Comparison of ENCODE assay signal across 14 cellular contexts in genomic region chr19:47637550-47637949, GRCh38. TPM values are rescaled to one million over a fixed set of nuclear protein-coding genes. Genes with fewer than 3 reads are reported as not detected.
DNase-seq lines count a peak whose midpoint lies in the region; ATAC-seq and TF ChIP-seq lines count a peak whose summit lies in the region.
"Had no signal": no experiment of that assay in that cellular context is flagged by ENCODE, and none has a peak within 500 bp of the region (broad histone marks: within the 10 kb centered on the region; RNA-seq: fewer than 3 reads in every experiment).

No MANE protein-coding gene starts in this region.

- peak overlapping the region; percentile 75 for H3K27ac Mint-ChIP-seq in dendritic cell treated with granulocyte-macrophage colony-stimulating factor and Interleukin-4, amounts not matched to agents 40 ng/mL and 50 ng/mL, for 4 days
- H3K27ac Mint-ChIP-seq in natural killer cell: peak overlapping the region; percentile 85 to 89
- peak overlapping the region in 1 of 9 donors; percentile 47 for H3K27ac Mint-ChIP-seq in naive thymus-derived CD4-positive, alpha-beta T cell
- H3K27ac Mint-ChIP-seq: B cell had no signal

- CTCF ChIA-PET in A673 (lab: Charles Lee): no interaction called here
- CTCF ChIA-PET in naive thymus-derived CD4-positive, alpha-beta T cell (lab: Charles Lee): interaction anchor here (0.6 to 0.7 kb wide), 2 partner anchors 32 to 255 kb away, joined by 3 to 4 read pairs; no protein-coding TSS in a partner anchor

- ATAC-seq in natural killer cell: peak; percentile 52 to 89 (median 67)
- no peak for ATAC-seq in naive thymus-derived CD4-positive, alpha-beta T cell

- H2AFZ ChIP-seq in MM.1S (ENCODE audit: low read length): no peak overlapping the region

- H3K4me2 ChIP-seq in MM.1S (ENCODE audit: low read depth, low read length): no peak overlapping the region

- H3K9me2 ChIP-seq in MM.1S (replicated peaks; ENCODE audit: insufficient read depth, low read length): no peaks in the 10 kb centered on the region

- H3K4me1 ChIP-seq in A673 (ENCODE audit: insufficient read depth, low read length, poor library complexity, severe bottlenecking) (peaks cover 8% of the 10 kb centered on the region), MM.1S (ENCODE audit: low read length) (no peaks in the 10 kb centered on the region)
- no peaks in the 10 kb centered on the region for H3K4me1 ChIP-seq in naive thymus-derived CD4-positive, alpha-beta T cell (ENCODE audit: control insufficient read depth in 2 of 2, insufficient read depth in 2 of 2, low read length in 2 of 2)

- POLR2A ChIA-PET in A673 (lab: Charles Lee; ENCODE audit: low non-redundant PET): no interaction called here
- POLR2A ChIA-PET in naive thymus-derived CD4-positive, alpha-beta T cell (lab: Charles Lee): no interaction called here

- H3K27me3 ChIP-seq in A673 (replicated peaks; ENCODE audit: insufficient read depth, low read depth, low read length, poor library complexity) (no peaks in the 10 kb centered on the region), MM.1S (replicated peaks; ENCODE audit: insufficient read depth, low read length) (no peaks in the 10 kb centered on the region)
- no peaks in the 10 kb centered on the region for H3K27me3 ChIP-seq in naive thymus-derived CD4-positive, alpha-beta T cell (ENCODE audit: control insufficient read depth in 2 of 2, insufficient read depth in 2 of 2, low read length in 2 of 2)

- H3K9ac ChIP-seq in MM.1S (ENCODE audit: low read length): no peak overlapping the region

- TF ChIP-seq CTCF in A673 (conservative IDR thresholded peaks at IDR 0.05; ENCODE audit: low read depth, low read length) (no peak), natural killer cell (IDR thresholded peaks at IDR 0.05) (no peak), MM.1S (IDR thresholded peaks at IDR 0.05; ENCODE audit: low read length) (no peak)

- peaks cover 16% of the 10 kb centered on the region; the same call in 1 of the 2 replicates for H3K79me2 ChIP-seq in MM.1S (ENCODE audit: low read length)

- H4K20me1 ChIP-seq in MM.1S (ENCODE audit: insufficient read depth, low read length): no peaks in the 10 kb centered on the region

- H3K9me3 ChIP-seq in A673 (ENCODE audit: low read depth, low read length, poor library complexity, severe bottlenecking): no peaks in the 10 kb centered on the region
- no peaks in the 10 kb centered on the region for H3K9me3 ChIP-seq in naive thymus-derived CD4-positive, alpha-beta T cell (ENCODE audit: control insufficient read depth in 2 of 3, low read length in 3 of 3)
- H3K9me3 ChIP-seq in MM.1S (replicated peaks; ENCODE audit: insufficient read depth, low read length): no peaks in the 10 kb centered on the region
- H3K9me3 ChIP-seq: thoracic aorta had no signal

- no peaks in the 10 kb centered on the region for H3K27me3 Mint-ChIP-seq in dendritic cell treated with granulocyte-macrophage colony-stimulating factor and Interleukin-4, amounts not matched to agents 40 ng/mL and 50 ng/mL, for 4 days
- no peaks in the 10 kb centered on the region for H3K27me3 Mint-ChIP-seq in natural killer cell (ENCODE audit: low read depth in 2 of 2)
- no peaks in the 10 kb centered on the region for H3K27me3 Mint-ChIP-seq in naive thymus-derived CD4-positive, alpha-beta T cell
- H3K27me3 Mint-ChIP-seq: B cell had no signal

- BruUV-seq in A673 (replicated peaks; lab: Mats Ljungman, UMichigan): no TSS peak

- H3K4me3 Mint-ChIP-seq in dendritic cell treated with granulocyte-macrophage colony-stimulating factor and Interleukin-4, amounts not matched to agents 40 ng/mL and 50 ng/mL, for 4 days: no peak overlapping the region
- peak overlapping the region; percentile 68 for H3K4me3 Mint-ChIP-seq in natural killer cell
- no peak overlapping the region for H3K4me3 Mint-ChIP-seq in naive thymus-derived CD4-positive, alpha-beta T cell
- H3K4me3 Mint-ChIP-seq: B cell had no signal

- H3K4me3 ChIP-seq in A673 (ENCODE audit: low read depth, low read length, poor library complexity, severe bottlenecking) (no peak overlapping the region), MM.1S (ENCODE audit: low read length) (no peak overlapping the region)
- H3K4me3 ChIP-seq in naive thymus-derived CD4-positive, alpha-beta T cell (ENCODE audit: low read length): no peak overlapping the region
- H3K4me3 ChIP-seq: thoracic aorta had no signal

- H3K36me3 ChIP-seq in A673 (ENCODE audit: insufficient read depth, low read length, poor library complexity, severe bottlenecking) (no peaks in the 10 kb centered on the region), MM.1S (replicated peaks; ENCODE audit: insufficient read depth, low read length) (no peaks in the 10 kb centered on the region)
- peaks cover 0 to 6% (median 0%) of the 10 kb centered on the region in 3 experiments for H3K36me3 ChIP-seq in naive thymus-derived CD4-positive, alpha-beta T cell (ENCODE audit: control insufficient read depth in 2 of 3, insufficient read depth in 3 of 3, low read length in 3 of 3)

- in situ Hi-C loops in KBM-7 (cut with MboI; ENCODE audit: low pct_unique_long_range_greater_than_20kb, low sequenced_read_pairs): no loop called here

- H3K27ac ChIP-seq in A673 (ENCODE audit: low read depth, low read length, poor library complexity, severe bottlenecking): peak overlapping the region; percentile 21
- no peak overlapping the region for H3K27ac ChIP-seq in naive thymus-derived CD4-positive, alpha-beta T cell (ENCODE audit: low read depth, low read length)
- H3K27ac ChIP-seq in MM.1S (ENCODE audit: low read length): no peak overlapping the region
- H3K27ac ChIP-seq: epithelial cell of prostate, thoracic aorta had no signal

- H3F3A ChIP-seq in MM.1S (ENCODE audit: insufficient read depth, low read length): no peaks in the 10 kb centered on the region

- H3K4me1 Mint-ChIP-seq in dendritic cell treated with granulocyte-macrophage colony-stimulating factor and Interleukin-4, amounts not matched to agents 40 ng/mL and 50 ng/mL, for 4 days (ENCODE audit: low read depth): peaks cover 29% of the 10 kb centered on the region
- peaks cover 34 to 51% of the 10 kb centered on the region in 2 donors for H3K4me1 Mint-ChIP-seq in natural killer cell
- peaks cover 15 to 67% (median 56%) of the 10 kb centered on the region in 7 donors for H3K4me1 Mint-ChIP-seq in naive thymus-derived CD4-positive, alpha-beta T cell

- intact Hi-C loops in A673 (cut with micrococcal nuclease; ENCODE audit: unreplicated experiment) (no loop called here), natural killer cell (cut with micrococcal nuclease) (no loop called here)
- intact Hi-C loops in dendritic cell treated with granulocyte-macrophage colony-stimulating factor and Interleukin-4, amounts not matched to agents 40 ng/mL and 50 ng/mL, for 4 days (cut with micrococcal nuclease): no loop called here
- intact Hi-C loops in naive thymus-derived CD4-positive, alpha-beta T cell (cut with micrococcal nuclease): no loop called here

- DNase-seq in A673 (ENCODE audit: low spot score) (no peak), KBM-7 (peak; percentile 15), natural killer cell (no peak), kidney tubule cell (ENCODE audit: low spot score) (no peak), MM.1S (no peak), GM19238 (ENCODE audit: insufficient read length, low spot score) (no peak)
- DNase-seq in naive thymus-derived CD4-positive, alpha-beta T cell: no peak
- DNase-seq: aorta, NCI-H1436 treated with DMSO at 0.1 percent for 48 hours, T-helper 9 cell had no signal

- peaks cover 47% of the 10 kb centered on the region for H3K36me3 Mint-ChIP-seq in dendritic cell treated with granulocyte-macrophage colony-stimulating factor and Interleukin-4, amounts not matched to agents 40 ng/mL and 50 ng/mL, for 4 days (ENCODE audit: low read depth)
- H3K36me3 Mint-ChIP-seq in natural killer cell: no peaks in the 10 kb centered on the region
- peaks cover 0 to 17% (median 7%) of the 10 kb centered on the region in 5 donors for H3K36me3 Mint-ChIP-seq in naive thymus-derived CD4-positive, alpha-beta T cell

- no peaks in the 10 kb centered on the region for H3K9me3 Mint-ChIP-seq in dendritic cell treated with granulocyte-macrophage colony-stimulating factor and Interleukin-4, amounts not matched to agents 40 ng/mL and 50 ng/mL, for 4 days
- H3K9me3 Mint-ChIP-seq in natural killer cell: no peaks in the 10 kb centered on the region
- peaks cover 0 to 3% (median 0%) of the 10 kb centered on the region in 11 donors for H3K9me3 Mint-ChIP-seq in naive thymus-derived CD4-positive, alpha-beta T cell

RNA-seq across cellular contexts. Expression of gene BICRA, which starts 28.6 kb away (rescaled TPM):
- 23.1 and 24.3 TPM in 2 replicates for total RNA-seq in A673 (2021)
- 10 to 100 TPM; 31.9 to 37.4 (median 34.1) TPM for total RNA-seq in natural killer cell
- total RNA-seq in naive thymus-derived CD4-positive, alpha-beta T cell: 10 to 100 TPM; 18.6 to 36.6 (median 33.5) TPM
- polyA plus RNA-seq in naive thymus-derived CD4-positive, alpha-beta T cell: 1 to 10 TPM in 1 of 2 donors, under 1 TPM in 1; 0.95 to 1.4 TPM
